ENCODE assay signal across 18 cellular contexts in the genomic region with DNA sequence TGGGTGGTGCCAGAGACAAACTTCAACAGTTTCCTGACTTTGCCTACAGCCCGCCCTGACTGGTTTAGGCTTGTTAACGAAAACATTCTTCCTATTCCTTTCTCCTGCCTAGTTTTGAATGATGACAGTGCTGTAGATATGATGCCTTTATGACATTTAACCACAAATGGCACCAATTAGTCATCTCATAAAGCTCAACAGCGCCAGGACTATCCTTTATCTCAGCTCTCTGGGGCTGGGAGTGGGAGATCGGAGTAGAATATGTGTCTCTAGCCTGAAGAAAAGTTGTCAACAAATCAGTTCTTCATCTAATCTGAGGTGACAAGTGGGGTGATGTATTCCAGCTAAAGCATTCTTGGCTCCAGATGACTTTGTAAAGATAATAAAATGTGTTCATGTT.
A peak's percentile ranks its signal among the peaks of the same experiment; 100 is the strongest.
DNase-seq lines count a peak whose midpoint lies in the region; ATAC-seq, FAIRE-seq and TF ChIP-seq lines count a peak whose summit lies in the region.
"Had no signal": no experiment of that assay in that cellular context is flagged by ENCODE, and none has a peak within 500 bp of the region (broad histone marks: within the 10 kb centered on the region; RNA-seq: fewer than 3 reads in every experiment).

No MANE protein-coding gene starts in this region.

- H2BK5ac ChIP-seq in H1 (ENCODE audit: low read depth, low read length), result no peak overlapping the region

- TF ChIP-seq EP300 in H1 (IDR thresholded peaks at IDR 0.05; ENCODE audit: borderline replicate concordance in 1 of 2, low read depth in 2 of 2, low read length in 2 of 2), result no peak

- no peak overlapping the region for H4K8ac ChIP-seq in H1 (ENCODE audit: extremely low read depth, insufficient read depth, low read length)

- no peak overlapping the region for H3K23ac ChIP-seq in H1 (ENCODE audit: insufficient read length)

- TF ChIP-seq CTCF in PC-3 (conservative IDR thresholded peaks at IDR 0.05; ENCODE audit: low read depth, low read length) (no peak), H1 (IDR thresholded peaks at IDR 0.05; ENCODE audit: control extremely low read depth in 1 of 3, insufficient read depth in 1 of 3, low read depth in 1 of 3, low read length in 3 of 3) (no peak), osteoblast (IDR thresholded peaks at IDR 0.05; ENCODE audit: extremely low read depth, low read depth, low read length) (no peak)

- no peak for TF ChIP-seq RAD21 in H1 (IDR thresholded peaks at IDR 0.05 in 1 of 2, conservative IDR thresholded peaks at IDR 0.05 in 1 of 2; ENCODE audit: low read depth in 2 of 2, low read length in 2 of 2)

- no peak overlapping the region for H2BK20ac ChIP-seq in H1 (ENCODE audit: low read length)

- no peaks in the 10 kb centered on the region for H3K79me2 ChIP-seq in PC-3 (ENCODE audit: low read length)
- H3K79me2 ChIP-seq in H1 (ENCODE audit: control insufficient read depth in 1 of 2, insufficient read depth in 2 of 2, low read length in 2 of 2), result no peaks in the 10 kb centered on the region
- H3K79me2 ChIP-seq in osteoblast (ENCODE audit: insufficient read depth, low read length), result no peaks in the 10 kb centered on the region
- no peaks in the 10 kb centered on the region for H3K79me2 ChIP-seq in Karpas-422 (ENCODE audit: low read length)

- no peak overlapping the region for H3K14ac ChIP-seq in H1 (ENCODE audit: insufficient read length)

- no TSS peak for BruUV-seq in PC-3 (replicated peaks; lab: Mats Ljungman, UMichigan)

- H3K9ac ChIP-seq in PC-3 (ENCODE audit: low read length) (no peak overlapping the region), H1 (replicated peaks in 1 of 4; ENCODE audit: extremely low read depth in 1 of 4, low read depth in 3 of 4, low read length in 3 of 4) (no peak overlapping the region), Karpas-422 (ENCODE audit: low read length) (no peak overlapping the region)
- H3K9ac ChIP-seq: BLaER1 treated with 17β-estradiol and CSF1 and Interleukin-3, amounts not matched to agents 10 nM and 100 nM had no signal

- H2BK12ac ChIP-seq in H1 (ENCODE audit: low read depth, low read length), result no peak overlapping the region

- no peak overlapping the region for H2AK5ac ChIP-seq in H1 (ENCODE audit: low read depth, low read length)

- no peaks in the 10 kb centered on the region for H3K23me2 ChIP-seq in H1 (ENCODE audit: low read depth, low read length)

- H3K9me2 ChIP-seq in PC-3 (replicated peaks; ENCODE audit: low read length), result no peaks in the 10 kb centered on the region
- H3K9me2 ChIP-seq in Karpas-422 (replicated peaks; ENCODE audit: insufficient read depth, low read length), result no peaks in the 10 kb centered on the region

- WGBS in H1 (ENCODE audit: extremely low coverage in 1 of 2, insufficient coverage in 1 of 2, insufficient read length in 1 of 2, insufficient replicate concordance in 2 of 2, low coverage in 1 of 2, low lambda C conversion rate in 2 of 2, missing lambda C conversion rate in 1 of 2), 2 experiments, result 93% methylated on average over 4 of the region's 4 CpGs; no CpG with 5 or more reads in 1 of the 2 experiments

- no peaks in the 10 kb centered on the region for H3K36me3 ChIP-seq in PC-3 (ENCODE audit: low read depth, low read length)
- no peaks in the 10 kb centered on the region for H3K36me3 ChIP-seq in H1 (ENCODE audit: control insufficient read depth in 2 of 4, insufficient read depth in 4 of 4, low read length in 3 of 4)
- no peaks in the 10 kb centered on the region for H3K36me3 ChIP-seq in osteoblast (ENCODE audit: insufficient read depth, low read length)
- H3K36me3 ChIP-seq in Karpas-422 (ENCODE audit: insufficient read depth, low read length), result no peaks in the 10 kb centered on the region
- H3K36me3 ChIP-seq: BLaER1 treated with 17β-estradiol and CSF1 and Interleukin-3, amounts not matched to agents 10 nM and 100 nM had no signal

- no peaks in the 10 kb centered on the region for H3F3A ChIP-seq in PC-3 (ENCODE audit: low read length, unreplicated experiment)

- H3K27ac ChIP-seq in PC-3 (ENCODE audit: low read length), result peak overlapping the region; percentile 42
- H3K27ac ChIP-seq in H1 (ENCODE audit: low read depth, low read length), result no peak overlapping the region
- H3K27ac ChIP-seq in osteoblast (ENCODE audit: low read depth, low read length), result peak overlapping the region; percentile 86
- no peak overlapping the region for H3K27ac ChIP-seq in Karpas-422 (ENCODE audit: low read length)
- H3K27ac ChIP-seq: BLaER1 treated with 17β-estradiol and CSF1 and Interleukin-3, amounts not matched to agents 10 nM and 100 nM had no signal

- H4K91ac ChIP-seq in H1 (replicated peaks; ENCODE audit: insufficient read length, low read length), result no peak overlapping the region

- H3K4ac ChIP-seq in H1 (replicated peaks; ENCODE audit: insufficient read length, low read depth, low read length), result no peak overlapping the region

- no peak overlapping the region for H2BK120ac ChIP-seq in H1 (replicated peaks; ENCODE audit: low read depth, low read length)

- ATAC-seq in PC-3 (peak; percentile 87), HG02884 (IDR thresholded peaks at IDR 0.05; ENCODE audit: unreplicated experiment) (no peak), HG02763 (IDR thresholded peaks at IDR 0.05; ENCODE audit: unreplicated experiment) (no peak)
- ATAC-seq: stimulated activated memory B cell treated with anti-CD40 and anti-IgM and Interleukin-4, amounts not matched to agents 10 μg/mL and 1 μg/mL and 100 μg/mL, for 72 hours had no signal

- H2AFZ ChIP-seq in PC-3 (ENCODE audit: low read length) (0 out of 2 replicates have a peak overlapping the region, but pooled peaks have one; percentile 53), H1 (ENCODE audit: low read length) (peak overlapping the region; percentile 31; the same call in 1 of the 2 replicates), osteoblast (ENCODE audit: low read length) (peak overlapping the region; percentile 59), Karpas-422 (ENCODE audit: low read length) (no peak overlapping the region)

- H3K9me3 ChIP-seq in PC-3 (ENCODE audit: low read length), result no peaks in the 10 kb centered on the region
- H3K9me3 ChIP-seq in H1 (ENCODE audit: insufficient read depth in 2 of 2, low read depth in 1 of 2, low read length in 1 of 2), result peaks cover 0 to 3% of the 10 kb centered on the region in 2 experiments; a peak in 1 of 4 replicates
- H3K9me3 ChIP-seq in osteoblast (ENCODE audit: low read depth, low read length), result peaks cover 2% of the 10 kb centered on the region
- H3K9me3 ChIP-seq in Karpas-422 (ENCODE audit: low read length), result no peaks in the 10 kb centered on the region

- H3K4me3 ChIP-seq in PC-3 (ENCODE audit: low read length) (no peak overlapping the region), H1 (ENCODE audit: extremely low read depth in 1 of 4, insufficient read depth in 2 of 4, low read depth in 3 of 4, low read length in 4 of 4) (no peak overlapping the region), osteoblast (ENCODE audit: insufficient read depth, low read length) (no peak overlapping the region), Karpas-422 (ENCODE audit: low read length) (no peak overlapping the region)
- H3K4me3 ChIP-seq: BLaER1 treated with 17β-estradiol and CSF1 and Interleukin-3, amounts not matched to agents 10 nM and 100 nM had no signal

- POLR2A ChIA-PET in PC-3 (lab: Charles Lee; ENCODE audit: unreplicated experiment), result no interaction called here
- POLR2A ChIA-PET in H1 (lab: Charles Lee; ENCODE audit: partially characterized antibody), result no interaction called here

- H3K18ac ChIP-seq in H1 (ENCODE audit: extremely low read depth, low read length), result no peak overlapping the region

- no peaks in the 10 kb centered on the region for H3K79me1 ChIP-seq in H1 (ENCODE audit: low read depth, low read length)

- no peak overlapping the region for H4K5ac ChIP-seq in H1 (ENCODE audit: insufficient read length, low read depth, low read length)

- DNase-seq in GM04503 (ENCODE audit: low read depth), result peak; percentile 57
- DNase-seq in PC-3, result peak; percentile 74
- DNase-seq in H1 (ENCODE audit: low read depth in 1 of 2, low spot score in 2 of 2), result no peak
- DNase-seq in osteoblast (ENCODE audit: insufficient read length, low spot score, missing footprints), result peak; percentile 91
- no peak for DNase-seq in putamen (ENCODE audit: low spot score)
- DNase-seq in Karpas-422, result no peak
- DNase-seq: activated CD8-positive, alpha-beta memory T cell treated with anti-CD3 and anti-CD28 coated beads for 24 hours; cortex of kidney; H7; NCI-H1436 treated with DMSO at 0.1 percent for 48 hours; NCI-H524 treated with DMSO at 0.1 percent for 48 hours; retina; stimulated activated CD4-positive, alpha-beta T cell treated with anti-CD3 and anti-CD28 coated beads, Interleukin-4, amount 100 ng/mL, for 24 hours; T1000 had no signal

- TF ChIP-seq POLR2A in H1 (IDR thresholded peaks at IDR 0.05; ENCODE audit: control extremely low read depth in 1 of 2, low read depth in 2 of 2, low read length in 2 of 2), result no peak

- H3K4me2 ChIP-seq in PC-3 (ENCODE audit: low read length) (peak overlapping the region; percentile 38), H1 (ENCODE audit: insufficient read depth in 1 of 2, low read depth in 2 of 2, low read length in 2 of 2) (no peak overlapping the region), osteoblast (ENCODE audit: insufficient read depth, low read length) (peak overlapping the region; percentile 45), Karpas-422 (ENCODE audit: low read depth, low read length, poor library complexity, severe bottlenecking) (no peak overlapping the region)
- H3K4me2 ChIP-seq: BLaER1 treated with 17β-estradiol and CSF1 and Interleukin-3, amounts not matched to agents 10 nM and 100 nM had no signal

- peaks cover 14% of the 10 kb centered on the region for H3K4me1 ChIP-seq in PC-3 (ENCODE audit: insufficient read depth, low read length)
- no peaks in the 10 kb centered on the region for H3K4me1 ChIP-seq in H1 (replicated peaks in 1 of 4; ENCODE audit: control insufficient read depth in 3 of 4, insufficient read depth in 4 of 4, low read length in 3 of 4)
- H3K4me1 ChIP-seq in osteoblast (ENCODE audit: insufficient read depth, low read length), result peaks cover 30% of the 10 kb centered on the region
- H3K4me1 ChIP-seq in Karpas-422 (ENCODE audit: low read length), result no peaks in the 10 kb centered on the region
- H3K4me1 ChIP-seq: BLaER1 treated with 17β-estradiol and CSF1 and Interleukin-3, amounts not matched to agents 10 nM and 100 nM had no signal

- H4K20me1 ChIP-seq in PC-3 (ENCODE audit: low read length) (no peaks in the 10 kb centered on the region), H1 (replicated peaks in 1 of 2; ENCODE audit: control insufficient read depth in 1 of 2, insufficient read depth in 2 of 2, low read length in 2 of 2) (no peaks in the 10 kb centered on the region), osteoblast (ENCODE audit: insufficient read depth, low read length) (no peaks in the 10 kb centered on the region), Karpas-422 (ENCODE audit: insufficient read depth, low read depth, low read length) (no peaks in the 10 kb centered on the region)
- H4K20me1 ChIP-seq: BLaER1 treated with 17β-estradiol and CSF1 and Interleukin-3, amounts not matched to agents 10 nM and 100 nM had no signal

- FAIRE-seq in H1 (lab: Jason Lieb, UNC), result no peak

- no peak overlapping the region for H3K56ac ChIP-seq in H1 (replicated peaks; ENCODE audit: insufficient read length, low read depth, low read length)

- H3K27me3 ChIP-seq in PC-3 (ENCODE audit: low read length), result no peaks in the 10 kb centered on the region
- H3K27me3 ChIP-seq in H1 (replicated peaks in 1 of 4; ENCODE audit: control insufficient read depth in 3 of 4, extremely low read depth in 1 of 4, insufficient read depth in 3 of 4, low read length in 3 of 4), result peaks cover 0 to 1% (median 0%) of the 10 kb centered on the region in 4 experiments; a peak in 1 of 7 replicates
- no peaks in the 10 kb centered on the region for H3K27me3 ChIP-seq in osteoblast (ENCODE audit: insufficient read depth, low read length)
- H3K27me3 ChIP-seq in Karpas-422 (ENCODE audit: low read length), result no peaks in the 10 kb centered on the region
- H3K27me3 ChIP-seq: BLaER1 treated with 17β-estradiol and CSF1 and Interleukin-3, amounts not matched to agents 10 nM and 100 nM had no signal

- intact Hi-C loops in PC-3 (cut with micrococcal nuclease), result no loop called here

- CTCF ChIA-PET in PC-3 (lab: Charles Lee) (no interaction called here), H1 (lab: Charles Lee; ENCODE audit: partially characterized antibody) (interaction anchor here (1.0 to 1.2 kb wide), 2 partner anchors 77 to 278 kb away, joined by 3 read pairs; no protein-coding TSS in a partner anchor)

- no peak overlapping the region for H2BK15ac ChIP-seq in H1 (ENCODE audit: low read length)

Comparison
In these comparisons a context has a peak if more than half of its experiments do, and no peak if none do; other contexts are left out.
1. DNase-seq: peak in GM04503 (single experiment), PC-3 (single experiment) and osteoblast (single experiment); none in H1 (0 of 2), putamen (single experiment) and Karpas-422 (single experiment).
2. H3K27ac ChIP-seq: peak in PC-3 (single experiment) and osteoblast (single experiment); none in H1 (single experiment) and Karpas-422 (single experiment).
3. H3K4me2 ChIP-seq: peak in PC-3 (single experiment) and osteoblast (single experiment); none in H1 (0 of 2) and Karpas-422 (single experiment).